In genomic region chr3:65377637-65378036, GRCh38 we compare ENCODE assay signal across 21 cellular contexts.
DNase-seq lines count a peak whose midpoint lies in the region; ATAC-seq, FAIRE-seq and TF ChIP-seq lines count a peak whose summit lies in the region.
"Had no signal": no experiment of that assay in that cellular context is flagged by ENCODE, and none has a peak within 500 bp of the region (broad histone marks: within the 10 kb centered on the region; RNA-seq: fewer than 3 reads in every experiment).

No MANE protein-coding gene starts in this region.

- FAIRE-seq in HepG2 (lab: Jason Lieb, UNC) = no peak
- FAIRE-seq: A549, G401.6, GM12891 had no signal

- no peak overlapping the region for H3K27ac ChIP-seq in HepG2 (ENCODE audit: extremely low read length, insufficient read depth, low read length)
- H3K27ac ChIP-seq in right lobe of liver = no peak overlapping the region
- H3K27ac ChIP-seq: 22Rv1; A549; BLaER1 treated with 17β-estradiol and CSF1 and Interleukin-3, amounts not matched to agents 10 nM and 100 nM; C4-2B had no signal

- TF ChIP-seq POLR2A in HepG2 (IDR thresholded peaks at IDR 0.05; ENCODE audit: insufficient read depth in 1 of 2, low read depth in 2 of 2, low read length in 2 of 2) (no peak), right lobe of liver (IDR thresholded peaks at IDR 0.05) (no peak)

- DNase-seq in HepG2 (ENCODE audit: low spot score) = no peak
- no peak for DNase-seq in right lobe of liver
- DNase-seq in glomerular visceral epithelial cell (ENCODE audit: extremely low spot score) = peak; percentile 2
- DNase-seq in kidney tubule cell (ENCODE audit: low spot score) = peak; percentile 73
- DNase-seq in omental fat pad (ENCODE audit: low spot score) = no peak
- DNase-seq in SW480 (ENCODE audit: low spot score) = no peak
- DNase-seq in DMS153 treated with DMSO at 0.1 percent for 48 hours (lab: John Stamatoyannopoulos, UW; ENCODE audit: unreplicated experiment) = no peak
- DNase-seq: AML-193; Caco-2; CD4-positive, alpha-beta T cell; CD8-positive, alpha-beta T cell; DMS 273 treated with DMSO at 0.1 percent for 48 hours; DMS153; DMS79 treated with DMSO at 0.1 percent for 48 hours; GF-D8 had no signal

- no peak for TF ChIP-seq EP300 in HepG2 (IDR thresholded peaks at IDR 0.05; ENCODE audit: low read depth in 2 of 2, low read length in 2 of 2)
- no peak for TF ChIP-seq EP300 in HepG2 (CRISPR knock-in tag; IDR thresholded peaks at IDR 0.05; ENCODE audit: borderline replicate concordance)

- in situ Hi-C loops in HepG2 (cut with HindIII; ENCODE audit: extremely low pct_ligation_motif_present, low pct_unique_long_range_greater_than_20kb) = no loop called here

- H3K4me2 ChIP-seq in HepG2 (ENCODE audit: low read depth, low read length) = no peak overlapping the region
- H3K4me2 ChIP-seq: A549; BLaER1 treated with 17β-estradiol and CSF1 and Interleukin-3, amounts not matched to agents 10 nM and 100 nM had no signal

- H3K9ac ChIP-seq in HepG2 (ENCODE audit: insufficient read depth, low read depth, low read length) = no peak overlapping the region
- H3K9ac ChIP-seq: BLaER1 treated with 17β-estradiol and CSF1 and Interleukin-3, amounts not matched to agents 10 nM and 100 nM had no signal

- 100% methylated on average over 2 of the region's 2 CpGs for WGBS in HepG2 (ENCODE audit: low lambda C conversion rate)
- 88% methylated on average over 2 of the region's 2 CpGs for WGBS in right lobe of liver (ENCODE audit: insufficient coverage, low coverage, low lambda C conversion rate, missing lambda C conversion rate)

- no TSS peak for BruUV-seq in HepG2 (replicated peaks; lab: Mats Ljungman, UMichigan)

- H3K4me1 ChIP-seq in HepG2 (ENCODE audit: insufficient read depth, low read length) (no peaks in the 10 kb centered on the region), right lobe of liver (no peaks in the 10 kb centered on the region)
- H3K4me1 ChIP-seq: A549, Caco-2 had no signal

- TF ChIP-seq RAD21 in HepG2 (CRISPR knock-in tag; IDR thresholded peaks at IDR 0.05) = no peak

- H3K9me3 ChIP-seq in HepG2 (ENCODE audit: low read length) (no peaks in the 10 kb centered on the region), right lobe of liver (no peaks in the 10 kb centered on the region)
- H3K9me3 ChIP-seq: A549, Caco-2 had no signal

- intact Hi-C loops in HepG2 (cut with micrococcal nuclease; ENCODE audit: unreplicated experiment) (no loop called here), right lobe of liver (cut with DNase I) (no loop called here)

- no peak overlapping the region for H2AFZ ChIP-seq in HepG2 (ENCODE audit: low read length)

- POLR2A ChIA-PET in HepG2 (lab: Yijun Ruan, JAX) = no interaction called here

- TF ChIP-seq CTCF in HepG2 (CRISPR knock-in tag; IDR thresholded peaks at IDR 0.05) = no peak
- TF ChIP-seq CTCF in right lobe of liver (IDR thresholded peaks at IDR 0.05) = no peak
- TF ChIP-seq CTCF in omental fat pad (IDR thresholded peaks at IDR 0.05) = no peak

- H3K4me3 ChIP-seq in HepG2 (replicated peaks in 1 of 3; ENCODE audit: insufficient read depth in 1 of 3, low read depth in 2 of 3, low read length in 3 of 3) (no peak overlapping the region), right lobe of liver (no peak overlapping the region)
- H3K4me3 ChIP-seq: A549; BLaER1 treated with 17β-estradiol and CSF1 and Interleukin-3, amounts not matched to agents 10 nM and 100 nM had no signal

- CTCF ChIA-PET in HepG2 (lab: Yijun Ruan, JAX; ENCODE audit: low intra/inter-chr PET ratio, low total read pairs) = no interaction called here

- H3K36me3 ChIP-seq in HepG2 (replicated peaks in 1 of 2; ENCODE audit: control insufficient read depth in 1 of 2, insufficient read depth in 2 of 2, low read length in 2 of 2) = peaks cover 6 to 39% of the 10 kb centered on the region in 2 experiments; a peak in 4 of 5 replicates
- H3K36me3 ChIP-seq in right lobe of liver = peaks cover 0 to 33% (median 8%) of the 10 kb centered on the region in 4 donors

- no peaks in the 10 kb centered on the region for H3K27me3 ChIP-seq in HepG2 (ENCODE audit: control insufficient read depth in 1 of 2, insufficient read depth in 2 of 2, low read length in 2 of 2)
- H3K27me3 ChIP-seq in right lobe of liver = no peaks in the 10 kb centered on the region
- H3K27me3 ChIP-seq: BLaER1 treated with 17β-estradiol and CSF1 and Interleukin-3, amounts not matched to agents 10 nM and 100 nM had no signal

- no peaks in the 10 kb centered on the region for H3K79me2 ChIP-seq in HepG2 (ENCODE audit: insufficient read depth, low read length)

- ATAC-seq in HepG2 = no peak
- ATAC-seq in right lobe of liver = no peak
- no peak for ATAC-seq in omental fat pad (ENCODE audit: low FRiP score)
- ATAC-seq: A549; CD8-positive, alpha-beta T cell had no signal

- H4K20me1 ChIP-seq in HepG2 (ENCODE audit: insufficient read depth, low read length) = no peaks in the 10 kb centered on the region
- H4K20me1 ChIP-seq: BLaER1 treated with 17β-estradiol and CSF1 and Interleukin-3, amounts not matched to agents 10 nM and 100 nM had no signal

TF ChIP-seq in HepG2, 621 proteins besides CTCF, POLR2A, EP300 and RAD21:
- no peak for TF ChIP-seq DMTF1 (CRISPR knock-in tag; IDR thresholded peaks at IDR 0.05)
- peak; percentile 65; the same call in 1 of the 2 replicates for TF ChIP-seq ZNF12 (CRISPR knock-in tag; IDR thresholded peaks at IDR 0.05)
- TF ChIP-seq DR1 (CRISPR knock-in tag; IDR thresholded peaks at IDR 0.05) = no peak

Comparison
In these comparisons a context has a peak if more than half of its experiments do, and no peak if none do; other contexts are left out.
1. DNase-seq: peak in glomerular visceral epithelial cell (single experiment) and kidney tubule cell (single experiment); none in HepG2 (single experiment), right lobe of liver (0 of 3), omental fat pad (single experiment), SW480 (single experiment) and DMS153 treated with DMSO at 0.1 percent for 48 hours (single experiment).